In the genomic region with DNA sequence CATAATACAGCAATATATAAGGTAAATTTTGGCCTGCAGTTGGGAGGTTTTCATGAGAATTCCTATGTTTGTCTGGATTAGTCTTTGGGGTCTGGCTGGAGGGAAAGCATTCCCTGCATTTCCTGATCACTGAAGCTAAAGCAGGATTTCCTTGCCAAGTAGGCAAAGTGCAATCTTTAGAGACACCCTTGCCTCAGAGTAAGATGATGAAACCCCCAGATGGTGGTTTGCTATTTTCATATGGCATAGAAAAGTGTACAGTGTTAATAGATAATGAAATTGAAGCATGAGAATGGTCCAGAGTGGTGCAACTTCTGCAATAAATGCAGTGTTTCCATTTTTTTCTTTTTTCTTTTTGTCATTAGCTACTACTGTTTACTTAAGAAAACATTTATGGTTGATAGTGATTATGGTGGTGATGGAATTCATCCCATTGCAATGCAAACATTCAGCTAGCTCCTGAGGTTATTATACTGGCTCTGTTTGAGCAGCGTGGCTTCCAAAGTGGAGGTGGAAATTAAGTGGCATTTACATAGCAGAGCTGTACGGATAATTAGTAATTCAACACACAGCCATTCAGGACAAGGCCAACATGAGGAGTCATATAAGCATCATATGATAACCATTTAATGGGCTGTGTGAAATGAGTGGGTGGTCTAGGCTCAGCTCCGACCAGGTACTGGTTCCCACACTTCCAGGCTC, we compare ENCODE assay signal across 19 cellular contexts.
"Had no signal": no experiment of that assay in that cellular context is flagged by ENCODE, and none has a peak within 500 bp of the region (broad histone marks: within the 10 kb centered on the region; RNA-seq: fewer than 3 reads in every experiment).

No MANE protein-coding gene starts in this region.

- H3K9me3 ChIP-seq: ascending aorta, esophagus muscularis mucosa, ovary, stomach had no signal

- H3K36me3 Mint-ChIP-seq: activated naive CD8-positive, alpha-beta T cell treated with anti-CD3 and anti-CD28 coated beads, Interleukin-2, amount 10 ng/mL, durations not matched to agents 7 days and 5 days; mesothelial cell of epicardium had no signal

- ATAC-seq: activated CD4-positive, alpha-beta T cell treated with anti-CD3 and anti-CD28 coated beads for 36 hours; activated T-cell treated with anti-CD3 and anti-CD28 coated beads, Interleukin-2, amount 50 U/mL, for 72 hours; left ventricle myocardium superior had no signal

- H3K27ac ChIP-seq: ascending aorta, esophagus muscularis mucosa, ovary, skin epidermis, stomach, WERI-Rb-1 had no signal

- FAIRE-seq: bronchial epithelial cell, endometrium, kidney had no signal

- H3K27ac Mint-ChIP-seq: activated CD4-positive, alpha-beta memory T cell treated with anti-CD3 and anti-CD28 coated beads, Interleukin-2, amount 10 ng/mL, durations not matched to agents 7 days and 5 days; activated naive CD8-positive, alpha-beta T cell treated with anti-CD3 and anti-CD28 coated beads, Interleukin-2, amount 10 ng/mL, durations not matched to agents 7 days and 5 days; activated T-cell treated with anti-CD3 and anti-CD28 coated beads, Interleukin-2, amount 50 U/mL, for 72 hours; mesothelial cell of epicardium had no signal

- H3K36me3 ChIP-seq: ascending aorta, esophagus muscularis mucosa, ovary, stomach, WERI-Rb-1 had no signal

- H3K27me3 Mint-ChIP-seq: activated CD4-positive, alpha-beta memory T cell treated with anti-CD3 and anti-CD28 coated beads, Interleukin-2, amount 10 ng/mL, durations not matched to agents 7 days and 5 days; activated CD4-positive, alpha-beta T cell treated with anti-CD3 and anti-CD28 coated beads for 36 hours; activated naive CD8-positive, alpha-beta T cell treated with anti-CD3 and anti-CD28 coated beads, Interleukin-2, amount 10 ng/mL, durations not matched to agents 7 days and 5 days had no signal

- H3K4me3 Mint-ChIP-seq: activated CD4-positive, alpha-beta memory T cell treated with anti-CD3 and anti-CD28 coated beads, Interleukin-2, amount 10 ng/mL, durations not matched to agents 7 days and 5 days; activated CD4-positive, alpha-beta T cell treated with anti-CD3 and anti-CD28 coated beads for 36 hours; activated naive CD8-positive, alpha-beta T cell treated with anti-CD3 and anti-CD28 coated beads, Interleukin-2, amount 10 ng/mL, durations not matched to agents 7 days and 5 days; activated T-cell treated with anti-CD3 and anti-CD28 coated beads, Interleukin-2, amount 50 U/mL, for 72 hours; mesothelial cell of epicardium; neural crest cell had no signal

- H3K27me3 ChIP-seq: ascending aorta, esophagus muscularis mucosa, ovary, stomach had no signal

- H3K9me3 Mint-ChIP-seq: mesothelial cell of epicardium had no signal

- H3K4me1 Mint-ChIP-seq: mesothelial cell of epicardium had no signal

- H3K4me3 ChIP-seq: ascending aorta, esophagus muscularis mucosa, ovary, skin epidermis, stomach had no signal

- DNase-seq: activated CD4-positive, alpha-beta memory T cell treated with anti-CD3 and anti-CD28 coated beads, Interleukin-2, amount 10 ng/mL, durations not matched to agents 7 days and 5 days; activated CD4-positive, alpha-beta T cell treated with anti-CD3 and anti-CD28 coated beads for 36 hours; activated CD8-positive, alpha-beta memory T cell treated with anti-CD3 and anti-CD28 coated beads, Interleukin-2, amount 50 U/mL, for 4 hours; activated gamma-delta T cell treated with Interleukin-2 at 50 U/mL for 16 hours; activated naive CD8-positive, alpha-beta T cell treated with anti-CD3 and anti-CD28 coated beads, Interleukin-2, amount 10 ng/mL, durations not matched to agents 7 days and 5 days; activated T-cell treated with anti-CD3 and anti-CD28 coated beads, Interleukin-2, amount 50 U/mL, for 72 hours; kidney; left ventricle myocardium superior; ovary; stomach; T1000; WERI-Rb-1 had no signal
